ENCODE assay signal across 15 cellular contexts in genomic region chr11:1522081-1522424, GRCh38. TPM values are rescaled to one million over a fixed set of nuclear protein-coding genes. Genes with fewer than 3 reads are reported as not detected.
DNase-seq lines count a peak whose midpoint lies in the region; ATAC-seq and TF ChIP-seq lines count a peak whose summit lies in the region.
"Had no signal": no experiment of that assay in that cellular context is flagged by ENCODE, and none has a peak within 500 bp of the region (broad histone marks: within the 10 kb centered on the region; RNA-seq: fewer than 3 reads in every experiment).

No MANE protein-coding gene starts in this region.

- no peaks in the 10 kb centered on the region for H3K36me3 ChIP-seq in smooth muscle cell (ENCODE audit: low read depth)
- no peaks in the 10 kb centered on the region for H3K36me3 ChIP-seq in trophoblast cell (ENCODE audit: control insufficient read depth in 1 of 2, insufficient read depth in 2 of 2, low read length in 2 of 2)
- H3K36me3 ChIP-seq: adrenal gland, sigmoid colon, upper lobe of left lung had no signal

- no peaks in the 10 kb centered on the region for H3K9me3 Mint-ChIP-seq in activated B cell treated with CpG ODN at 0.5 μM for 24 hours
- H3K9me3 Mint-ChIP-seq: WTC11 had no signal

- intact Hi-C loops in activated B cell treated with CpG ODN at 0.5 μM for 24 hours (cut with micrococcal nuclease), result loop anchor here (2.0 to 5.0 kb wide), 4 partner anchors 15 to 725 kb away; partner anchors contain the start of gene SLC25A22

- peak overlapping the region; percentile 74 for H3K27ac Mint-ChIP-seq in activated B cell treated with CpG ODN at 0.5 μM for 24 hours
- H3K27ac Mint-ChIP-seq: WTC11 had no signal

- H3K4me1 ChIP-seq in smooth muscle cell (ENCODE audit: low read depth), result no peaks in the 10 kb centered on the region
- no peaks in the 10 kb centered on the region for H3K4me1 ChIP-seq in trophoblast cell (ENCODE audit: control insufficient read depth in 1 of 2, insufficient read depth in 2 of 2, low read length in 2 of 2)

- H4K20me1 ChIP-seq in smooth muscle cell (ENCODE audit: low read depth), result peaks cover 100% of the 10 kb centered on the region

- H2AFZ ChIP-seq in smooth muscle cell (ENCODE audit: low read depth), result no peak overlapping the region
- no peak overlapping the region for H2AFZ ChIP-seq in trophoblast cell (ENCODE audit: insufficient read depth, low read length, poor library complexity)

- no peak overlapping the region for H4K12ac ChIP-seq in trophoblast cell (ENCODE audit: low read depth, low read length)

- H3K27me3 ChIP-seq in smooth muscle cell (ENCODE audit: low read depth) (no peaks in the 10 kb centered on the region), trophoblast cell (ENCODE audit: insufficient read depth, low read length) (no peaks in the 10 kb centered on the region)
- H3K27me3 ChIP-seq: adrenal gland, sigmoid colon, upper lobe of left lung had no signal

- peaks cover 65% of the 10 kb centered on the region for H3K4me1 Mint-ChIP-seq in activated B cell treated with CpG ODN at 0.5 μM for 24 hours

- no peak overlapping the region for H3K27ac ChIP-seq in smooth muscle cell (ENCODE audit: low read depth)
- no peak overlapping the region for H3K27ac ChIP-seq in trophoblast cell (ENCODE audit: low read depth, low read length)
- H3K27ac ChIP-seq: adrenal gland, sigmoid colon, upper lobe of left lung had no signal

- no peak overlapping the region for H2AK5ac ChIP-seq in trophoblast cell (ENCODE audit: low read length)

- no peaks in the 10 kb centered on the region for H3K9me3 ChIP-seq in smooth muscle cell (replicated peaks; ENCODE audit: low read depth)
- no peaks in the 10 kb centered on the region for H3K9me3 ChIP-seq in trophoblast cell (ENCODE audit: insufficient read depth, low read depth, low read length)
- H3K9me3 ChIP-seq: adrenal gland, sigmoid colon, upper lobe of left lung had no signal

- H3K4me3 Mint-ChIP-seq in activated B cell treated with CpG ODN at 0.5 μM for 24 hours, result peak overlapping the region; percentile 76
- H3K4me3 Mint-ChIP-seq: WTC11 had no signal

- 95% methylated on average over 8 of the region's 8 CpGs for WGBS in smooth muscle cell (ENCODE audit: low lambda C conversion rate)
- no CpG with 5 or more reads among the region's 8 CpGs for WGBS in trophoblast cell (ENCODE audit: extremely low coverage, insufficient coverage, insufficient read length)

- H3F3A ChIP-seq in smooth muscle cell (ENCODE audit: low read depth), result no peaks in the 10 kb centered on the region

- H3K23ac ChIP-seq in trophoblast cell (ENCODE audit: low read length), result no peak overlapping the region

- ATAC-seq in GM19463 (IDR thresholded peaks at IDR 0.05; ENCODE audit: unreplicated experiment) (peak; percentile 27), HG03045 (IDR thresholded peaks at IDR 0.05; ENCODE audit: unreplicated experiment) (peak; percentile 32), activated B cell treated with CpG ODN at 0.5 μM for 24 hours (ENCODE audit: low read depth) (peak; percentile 41)
- ATAC-seq: WTC11 had no signal

- no peak overlapping the region for H2BK12ac ChIP-seq in trophoblast cell (ENCODE audit: low read length)

- no peak overlapping the region for H4K8ac ChIP-seq in trophoblast cell (ENCODE audit: low read depth, low read length)

- H3K9ac ChIP-seq in smooth muscle cell (ENCODE audit: low read depth), result no peak overlapping the region
- H3K9ac ChIP-seq in trophoblast cell (ENCODE audit: low read length), result no peak overlapping the region

- no peak overlapping the region for H4K91ac ChIP-seq in trophoblast cell (ENCODE audit: low read depth, low read length)

- no peaks in the 10 kb centered on the region for H3K27me3 Mint-ChIP-seq in activated B cell treated with CpG ODN at 0.5 μM for 24 hours

- no peak overlapping the region for H2BK5ac ChIP-seq in trophoblast cell (ENCODE audit: low read depth, low read length, poor library complexity)

- CTCF ChIA-PET in activated B cell treated with CpG ODN at 0.5 μM for 24 hours (lab: Charles Lee), result interaction anchor here (2.7 kb wide), 1 partner anchor 52 kb away, joined by 13 read pairs; no protein-coding TSS in a partner anchor

- TF ChIP-seq CTCF in GM12865 (IDR thresholded peaks at IDR 0.05; ENCODE audit: insufficient read depth, low read depth, low read length, missing control alignments) (no peak), activated B cell treated with CpG ODN at 0.5 μM for 24 hours (IDR thresholded peaks at IDR 0.05) (no peak), smooth muscle cell (IDR thresholded peaks at IDR 0.05; ENCODE audit: borderline replicate concordance, insufficient read depth, poor library complexity, severe bottlenecking) (no peak)

- peaks cover 2% of the 10 kb centered on the region for H3K36me3 Mint-ChIP-seq in activated B cell treated with CpG ODN at 0.5 μM for 24 hours (ENCODE audit: low read depth)
- H3K36me3 Mint-ChIP-seq: WTC11 had no signal

- H3K79me2 ChIP-seq in smooth muscle cell (ENCODE audit: low read depth) (peaks cover 13% of the 10 kb centered on the region), trophoblast cell (ENCODE audit: control insufficient read depth, insufficient read depth, low read length, poor library complexity) (peaks cover 4% of the 10 kb centered on the region)

- no peaks in the 10 kb centered on the region for H3K79me1 ChIP-seq in trophoblast cell (ENCODE audit: low read length)

- no peak overlapping the region for H3K14ac ChIP-seq in trophoblast cell (ENCODE audit: low read length)

- H3K4ac ChIP-seq in trophoblast cell (ENCODE audit: low read depth, low read length), result no peak overlapping the region

- H3K4me2 ChIP-seq in smooth muscle cell (no peak overlapping the region), trophoblast cell (ENCODE audit: low read length) (no peak overlapping the region)

- POLR2A ChIA-PET in activated B cell treated with CpG ODN at 0.5 μM for 24 hours (lab: Charles Lee), result interaction anchor here (2.1 kb wide), 1 partner anchor 52 kb away, joined by 13 read pairs; no protein-coding TSS in a partner anchor

- DNase-seq in GM12865 (ENCODE audit: low read depth) (no peak), activated B cell treated with CpG ODN at 0.5 μM for 24 hours (no peak), dedifferentiated amniotic fluid mesenchymal stem cell (ENCODE audit: extremely low spot score) (no peak), smooth muscle cell (lab: John Stamatoyannopoulos, UW; ENCODE audit: unreplicated experiment) (no peak), trophoblast cell (no peak), NAMALWA (ENCODE audit: low spot score) (no peak)
- DNase-seq: ACHN; adrenal gland; caudate nucleus; sigmoid colon; stimulated activated CD4-positive, alpha-beta T cell treated with anti-CD3 and anti-CD28 coated beads, Interleukin-4, amount 100 ng/mL, for 1 hour had no signal

- no peak overlapping the region for H2BK120ac ChIP-seq in trophoblast cell (ENCODE audit: insufficient read depth, low read length, poor library complexity)

- H3K4me3 ChIP-seq in GM12865 (ENCODE audit: low read depth, low read length) (peak overlapping the region; percentile 55), smooth muscle cell (no peak overlapping the region), trophoblast cell (ENCODE audit: low read depth, low read length) (no peak overlapping the region)
- H3K4me3 ChIP-seq: adrenal gland, sigmoid colon, upper lobe of left lung had no signal

- no peak overlapping the region for H3K18ac ChIP-seq in trophoblast cell (ENCODE audit: low read length)

RNA-seq across cellular contexts. Expression of gene MOB2, which starts 35.5 kb away (rescaled TPM):
- total RNA-seq in activated B cell treated with CpG ODN at 0.5 μM for 24 hours (29.5 and 34.4 TPM in 2 replicates), smooth muscle cell (2.5 and 19.0 TPM in 2 replicates)
- 24.0 and 35.7 TPM in 2 replicates for polyA plus RNA-seq in smooth muscle cell
- 17.4 and 19.5 TPM in 2 replicates for polyA plus RNA-seq in trophoblast cell (2013)

RNA-seq across cellular contexts. Expression of gene DUSP8, which starts 50.0 kb away (rescaled TPM):
- total RNA-seq in activated B cell treated with CpG ODN at 0.5 μM for 24 hours, result 1.3 and 1.7 TPM in 2 replicates
- total RNA-seq in smooth muscle cell, result 2.2 and 6.3 TPM in 2 replicates
- polyA plus RNA-seq in smooth muscle cell, result 5.0 and 8.2 TPM in 2 replicates
- polyA plus RNA-seq in trophoblast cell (2013), result 29.7 and 31.2 TPM in 2 replicates
